Comparison of ENCODE assay signal across 14 cellular contexts in the genomic region with DNA sequence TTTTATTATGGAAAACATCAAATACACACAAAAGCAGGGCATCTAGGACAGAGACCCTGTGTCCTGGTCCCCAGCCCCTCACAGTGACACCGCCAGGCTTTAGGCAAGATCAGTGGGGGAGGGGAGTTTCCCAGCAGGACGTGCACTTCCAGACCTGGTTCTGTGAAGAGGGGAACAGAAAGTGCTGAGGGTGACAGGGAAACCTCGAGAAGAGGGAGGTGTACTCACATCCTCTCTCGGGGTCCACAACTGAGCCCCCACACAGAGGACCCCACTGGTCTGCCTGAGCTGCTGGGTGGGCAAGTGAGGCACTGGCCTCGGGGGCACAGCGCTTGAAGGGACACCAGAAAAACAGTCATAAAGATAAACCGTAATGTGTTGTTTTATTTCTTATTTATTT. TPM values are rescaled to one million over a fixed set of nuclear protein-coding genes. Genes with fewer than 3 reads are reported as not detected.
DNase-seq lines count a peak whose midpoint lies in the region; ATAC-seq and TF ChIP-seq lines count a peak whose summit lies in the region.
"Had no signal": no experiment of that assay in that cellular context is flagged by ENCODE, and none has a peak within 500 bp of the region (broad histone marks: within the 10 kb centered on the region; RNA-seq: fewer than 3 reads in every experiment).

No MANE protein-coding gene starts in this region.

- no peak for TF ChIP-seq POLR2A in IMR-90 (IDR thresholded peaks at IDR 0.05; ENCODE audit: low read depth, low read length)

- intact Hi-C loops in IMR-90 (cut with micrococcal nuclease): no loop called here
- intact Hi-C loops in activated T-helper 2 cell treated with anti-CD3 and anti-CD28 coated beads, Interferon-gamma antibody, Interleukin-2, Interleukin-4, amounts not matched to agents 10 μg/mL and 5 μg/mL and 100 μg/mL, durations not matched to agents 14 hours and 24 hours and 36 hours (cut with micrococcal nuclease): loop anchor here (1.0 kb wide), 3 partner anchors 8 to 55 kb away; a partner anchor contains a TSS

- H2AK5ac ChIP-seq in IMR-90 (ENCODE audit: low read depth, low read length): no peak overlapping the region

- TF ChIP-seq CTCF in IMR-90 (conservative IDR thresholded peaks at IDR 0.05; ENCODE audit: low read depth, low read length): no peak
- TF ChIP-seq CTCF in osteoblast (IDR thresholded peaks at IDR 0.05; ENCODE audit: extremely low read depth, low read depth, low read length): no peak
- no peak for TF ChIP-seq CTCF in GM13976 (IDR thresholded peaks at IDR 0.05; ENCODE audit: borderline replicate concordance, control extremely low read depth, extremely low read depth, insufficient read depth, missing control alignments)

- no peak overlapping the region for H2BK5ac ChIP-seq in IMR-90 (ENCODE audit: low read depth, low read length, poor library complexity, severe bottlenecking)

- no peak overlapping the region for H3K18ac ChIP-seq in IMR-90 (ENCODE audit: low read depth, low read length)

- H3K27ac ChIP-seq in IMR-90 (ENCODE audit: insufficient read depth, low read length) (no peak overlapping the region), osteoblast (ENCODE audit: low read depth, low read length) (no peak overlapping the region)
- H3K27ac ChIP-seq: psoas muscle had no signal

- H3K27me3 ChIP-seq in IMR-90 (ENCODE audit: control insufficient read depth, insufficient read depth, low read length) (no peaks in the 10 kb centered on the region), osteoblast (ENCODE audit: insufficient read depth, low read length) (no peaks in the 10 kb centered on the region)

- dilution Hi-C loops in IMR-90 (cut with HindIII; ENCODE audit: low sequenced_read_pairs, unreplicated experiment): no loop called here

- no peak for ATAC-seq in IMR-90 (ENCODE audit: low read depth)
- no peak for ATAC-seq in GM21737 (IDR thresholded peaks at IDR 0.05; ENCODE audit: unreplicated experiment)
- ATAC-seq: HepG2, psoas muscle had no signal

- H4K20me1 ChIP-seq in IMR-90 (ENCODE audit: insufficient read depth, low read length) (no peaks in the 10 kb centered on the region), osteoblast (ENCODE audit: insufficient read depth, low read length) (no peaks in the 10 kb centered on the region)

- no peak overlapping the region for H3K4me3 Mint-ChIP-seq in activated CD4-positive, alpha-beta T cell treated with anti-CD3 and anti-CD28 coated beads, Interleukin-2, amount 10 ng/mL, durations not matched to agents 7 days and 5 days
- H3K4me3 Mint-ChIP-seq in activated T-helper 2 cell treated with anti-CD3 and anti-CD28 coated beads, Interferon-gamma antibody, Interleukin-2, Interleukin-4, amounts not matched to agents 10 μg/mL and 5 μg/mL and 100 μg/mL, durations not matched to agents 14 hours and 24 hours and 36 hours (ENCODE audit: low read depth): no peak overlapping the region

- DNase-seq in activated CD4-positive, alpha-beta T cell treated with anti-CD3 and anti-CD28 coated beads, Interleukin-2, amount 10 ng/mL, durations not matched to agents 7 days and 5 days: no peak
- DNase-seq in activated CD4-positive, alpha-beta T cell treated with anti-CD3 and anti-CD28 coated beads, Interleukin-2, amount 50 U/mL, for 1 hour: no peak
- DNase-seq in IMR-90 (no peak), osteoblast (ENCODE audit: insufficient read length, low spot score, missing footprints) (peak; percentile 49), GM13976 (ENCODE audit: low spot score) (no peak), NCI-H1694 (lab: John Stamatoyannopoulos, UW) (no peak)
- DNase-seq in activated T-helper 2 cell treated with anti-CD3 and anti-CD28 coated beads, Interferon-gamma antibody, Interleukin-2, Interleukin-4, amounts not matched to agents 10 μg/mL and 5 μg/mL and 100 μg/mL, durations not matched to agents 14 hours and 24 hours and 36 hours (ENCODE audit: low spot score): no peak
- DNase-seq: caudate nucleus, DND-41, NCI-H526, SHP77 had no signal

- no peak overlapping the region; the same call in 1 of the 2 replicates for H3K23ac ChIP-seq in IMR-90 (ENCODE audit: low read depth, low read length)

- peak overlapping the region; percentile 16 for H2AK9ac ChIP-seq in IMR-90 (replicated peaks; ENCODE audit: low read depth, low read length, poor library complexity)

- no peak overlapping the region for H2AFZ ChIP-seq in IMR-90 (replicated peaks; ENCODE audit: low read length, poor library complexity)
- no peak overlapping the region for H2AFZ ChIP-seq in osteoblast (ENCODE audit: low read length)

- in situ Hi-C loops in IMR-90 (cut with MboI; ENCODE audit: low sequenced_read_pairs): no loop called here
- in situ Hi-C loops in GM13976 (cut with MboI; ENCODE audit: low sequenced_read_pairs, unreplicated experiment): no loop called here

- H3K36me3 Mint-ChIP-seq in activated CD4-positive, alpha-beta T cell treated with anti-CD3 and anti-CD28 coated beads, Interleukin-2, amount 10 ng/mL, durations not matched to agents 7 days and 5 days (ENCODE audit: low read depth): peaks cover 22% of the 10 kb centered on the region
- peaks cover 36% of the 10 kb centered on the region for H3K36me3 Mint-ChIP-seq in activated T-helper 2 cell treated with anti-CD3 and anti-CD28 coated beads, Interferon-gamma antibody, Interleukin-2, Interleukin-4, amounts not matched to agents 10 μg/mL and 5 μg/mL and 100 μg/mL, durations not matched to agents 14 hours and 24 hours and 36 hours (ENCODE audit: low read depth)

- H4K91ac ChIP-seq in IMR-90 (ENCODE audit: insufficient read depth, low read depth, low read length): no peak overlapping the region

- no peaks in the 10 kb centered on the region for H3K79me1 ChIP-seq in IMR-90 (ENCODE audit: low read depth in 1 of 2, low read length in 2 of 2)

- no CpG with 5 or more reads among the region's 7 CpGs for WGBS in IMR-90 (ENCODE audit: extremely low coverage in 2 of 2, insufficient read length in 1 of 2), 2 experiments

- BruUV-seq in IMR-90 (replicated peaks; lab: Mats Ljungman, UMichigan): no TSS peak

- H3K4me2 ChIP-seq in IMR-90 (ENCODE audit: low read depth, low read length): no peak overlapping the region
- no peak overlapping the region for H3K4me2 ChIP-seq in osteoblast (ENCODE audit: insufficient read depth, low read length)

- no peak overlapping the region for H4K5ac ChIP-seq in IMR-90 (ENCODE audit: low read depth, low read length)

- H3K56ac ChIP-seq in IMR-90 (ENCODE audit: extremely low read depth, insufficient read depth, low read length): no peak overlapping the region

- H3K9me3 ChIP-seq in IMR-90 (ENCODE audit: control insufficient read depth, insufficient read depth, low read length) (no peaks in the 10 kb centered on the region; the same call in none of the 2 replicates), osteoblast (ENCODE audit: low read depth, low read length) (no peaks in the 10 kb centered on the region)
- H3K9me3 ChIP-seq: psoas muscle had no signal

- POLR2A ChIA-PET in activated CD4-positive, alpha-beta T cell treated with anti-CD3 and anti-CD28 coated beads, Interleukin-2, amount 10 ng/mL, durations not matched to agents 7 days and 5 days (lab: Charles Lee): no interaction called here
- POLR2A ChIA-PET in IMR-90 (lab: Charles Lee; ENCODE audit: unreplicated experiment): no interaction called here

- H3K79me2 ChIP-seq in osteoblast (ENCODE audit: insufficient read depth, low read length): no peaks in the 10 kb centered on the region

- no peaks in the 10 kb centered on the region for H3K27me3 Mint-ChIP-seq in activated CD4-positive, alpha-beta T cell treated with anti-CD3 and anti-CD28 coated beads, Interleukin-2, amount 10 ng/mL, durations not matched to agents 7 days and 5 days
- H3K27me3 Mint-ChIP-seq in activated T-helper 2 cell treated with anti-CD3 and anti-CD28 coated beads, Interferon-gamma antibody, Interleukin-2, Interleukin-4, amounts not matched to agents 10 μg/mL and 5 μg/mL and 100 μg/mL, durations not matched to agents 14 hours and 24 hours and 36 hours (ENCODE audit: low read depth): no peaks in the 10 kb centered on the region

- peaks cover 10% of the 10 kb centered on the region for H3K9me3 Mint-ChIP-seq in activated CD4-positive, alpha-beta T cell treated with anti-CD3 and anti-CD28 coated beads, Interleukin-2, amount 10 ng/mL, durations not matched to agents 7 days and 5 days
- peaks cover 11% of the 10 kb centered on the region for H3K9me3 Mint-ChIP-seq in activated T-helper 2 cell treated with anti-CD3 and anti-CD28 coated beads, Interferon-gamma antibody, Interleukin-2, Interleukin-4, amounts not matched to agents 10 μg/mL and 5 μg/mL and 100 μg/mL, durations not matched to agents 14 hours and 24 hours and 36 hours

- TF ChIP-seq RAD21 in IMR-90 (IDR thresholded peaks at IDR 0.05; ENCODE audit: low read length): no peak

- no peak overlapping the region for H3K9ac ChIP-seq in IMR-90 (ENCODE audit: low read depth, low read length)

- no peak overlapping the region for H2BK15ac ChIP-seq in IMR-90 (ENCODE audit: low read depth, low read length)

- H4K8ac ChIP-seq in IMR-90 (ENCODE audit: low read depth in 2 of 2, low read length in 2 of 2): no peak overlapping the region

- H3K36me3 ChIP-seq in IMR-90 (ENCODE audit: control insufficient read depth, insufficient read depth, low read length) (no peaks in the 10 kb centered on the region), osteoblast (ENCODE audit: insufficient read depth, low read length) (no peaks in the 10 kb centered on the region)

- peak overlapping the region; percentile 96 for H3K27ac Mint-ChIP-seq in activated CD4-positive, alpha-beta T cell treated with anti-CD3 and anti-CD28 coated beads, Interleukin-2, amount 10 ng/mL, durations not matched to agents 7 days and 5 days
- peak overlapping the region; percentile 77 for H3K27ac Mint-ChIP-seq in activated T-helper 2 cell treated with anti-CD3 and anti-CD28 coated beads, Interferon-gamma antibody, Interleukin-2, Interleukin-4, amounts not matched to agents 10 μg/mL and 5 μg/mL and 100 μg/mL, durations not matched to agents 14 hours and 24 hours and 36 hours

- H2BK120ac ChIP-seq in IMR-90 (ENCODE audit: low read depth, low read length): no peak overlapping the region

- no peak overlapping the region for H3K4me3 ChIP-seq in IMR-90 (ENCODE audit: insufficient read depth, low read depth, low read length)
- no peak overlapping the region for H3K4me3 ChIP-seq in osteoblast (ENCODE audit: insufficient read depth, low read length)
- H3K4me3 ChIP-seq: psoas muscle had no signal

- CTCF ChIA-PET in activated CD4-positive, alpha-beta T cell treated with anti-CD3 and anti-CD28 coated beads, Interleukin-2, amount 10 ng/mL, durations not matched to agents 7 days and 5 days (lab: Charles Lee): interaction anchor here (0.6 to 5.2 kb wide), 3 partner anchors 34 to 54 kb away, joined by 3 to 29 read pairs (median 3); no protein-coding TSS in a partner anchor
- CTCF ChIA-PET in IMR-90 (lab: Yijun Ruan, JAX): no interaction called here

- no peaks in the 10 kb centered on the region for H3K4me1 ChIP-seq in IMR-90 (ENCODE audit: control insufficient read depth, insufficient read depth, low read length)
- H3K4me1 ChIP-seq in osteoblast (ENCODE audit: insufficient read depth, low read length): peaks cover 9% of the 10 kb centered on the region
- H3K4me1 ChIP-seq: psoas muscle had no signal

- H2BK20ac ChIP-seq in IMR-90 (ENCODE audit: low read depth, low read length): no peak overlapping the region

- H3K14ac ChIP-seq in IMR-90 (replicated peaks; ENCODE audit: low read depth, low read length): no peak overlapping the region

- peaks cover 61% of the 10 kb centered on the region for H3K4me1 Mint-ChIP-seq in activated CD4-positive, alpha-beta T cell treated with anti-CD3 and anti-CD28 coated beads, Interleukin-2, amount 10 ng/mL, durations not matched to agents 7 days and 5 days
- H3K4me1 Mint-ChIP-seq in activated T-helper 2 cell treated with anti-CD3 and anti-CD28 coated beads, Interferon-gamma antibody, Interleukin-2, Interleukin-4, amounts not matched to agents 10 μg/mL and 5 μg/mL and 100 μg/mL, durations not matched to agents 14 hours and 24 hours and 36 hours (ENCODE audit: low read depth): peaks cover 55% of the 10 kb centered on the region

- H3K4ac ChIP-seq in IMR-90 (ENCODE audit: low read depth, low read length): no peak overlapping the region

- no peaks in the 10 kb centered on the region for H3K9me1 ChIP-seq in IMR-90 (ENCODE audit: insufficient read depth, low read length)

RNA-seq across cellular contexts. Expression of a gene that starts 4.4 kb away (rescaled TPM):
- 1 to 10 TPM; 4.1 to 5.1 TPM for total RNA-seq in activated CD4-positive, alpha-beta T cell treated with anti-CD3 and anti-CD28 coated beads, Interleukin-2, amount 10 ng/mL, durations not matched to agents 7 days and 5 days
- total RNA-seq in IMR-90 (2012; rRNA removed) (0.28 TPM in 1 of 2 replicates, not detected in the other), osteoblast (1.1 and 1.5 TPM in 2 replicates)
- polyA plus RNA-seq in IMR-90 (2012; rRNA removed): 0.31 and 0.42 TPM in 2 replicates
- polyA plus RNA-seq in IMR-90 (2012; cell fraction: cytosol; rRNA removed): 0.08 and 0.20 TPM in 2 replicates
- 1.8 and 5.2 TPM in 2 replicates for polyA plus RNA-seq in IMR-90 (2012; cell fraction: nucleus; rRNA removed; ENCODE audit: low replicate concordance)
- 24.9 and 27.4 TPM in 2 replicates for total RNA-seq in activated T-helper 2 cell treated with anti-CD3 and anti-CD28 coated beads, Interferon-gamma antibody, Interleukin-2, Interleukin-4, amounts not matched to agents 10 μg/mL and 5 μg/mL and 100 μg/mL, durations not matched to agents 14 hours and 24 hours and 36 hours

RNA-seq across cellular contexts. Expression of a gene that starts 34.3 kb away (rescaled TPM):
- 10 to 100 TPM; 40.5 to 58.6 TPM for total RNA-seq in activated CD4-positive, alpha-beta T cell treated with anti-CD3 and anti-CD28 coated beads, Interleukin-2, amount 10 ng/mL, durations not matched to agents 7 days and 5 days
- total RNA-seq in IMR-90 (2012; rRNA removed) (5.6 and 6.3 TPM in 2 replicates), osteoblast (21.0 and 22.1 TPM in 2 replicates)
- 20.9 and 27.4 TPM in 2 replicates for polyA plus RNA-seq in IMR-90 (2012; rRNA removed)
- 11.6 and 19.3 TPM in 2 replicates for polyA plus RNA-seq in IMR-90 (2012; cell fraction: cytosol; rRNA removed)
- 72.5 and 181 TPM in 2 replicates for polyA plus RNA-seq in IMR-90 (2012; cell fraction: nucleus; rRNA removed; ENCODE audit: low replicate concordance)
- total RNA-seq in activated T-helper 2 cell treated with anti-CD3 and anti-CD28 coated beads, Interferon-gamma antibody, Interleukin-2, Interleukin-4, amounts not matched to agents 10 μg/mL and 5 μg/mL and 100 μg/mL, durations not matched to agents 14 hours and 24 hours and 36 hours: 49.6 and 51.1 TPM in 2 replicates

RNA-seq across cellular contexts. Expression of a gene that starts 52.6 kb away (rescaled TPM):
- total RNA-seq in activated CD4-positive, alpha-beta T cell treated with anti-CD3 and anti-CD28 coated beads, Interleukin-2, amount 10 ng/mL, durations not matched to agents 7 days and 5 days: 100 to 1,000 TPM; 118 to 122 TPM
- 3.8 and 3.9 TPM in 2 replicates for total RNA-seq in IMR-90 (2012; rRNA removed)
- 15.9 and 18.7 TPM in 2 replicates for polyA plus RNA-seq in IMR-90 (2012; rRNA removed)
- 10.5 and 25.6 TPM in 2 replicates for polyA plus RNA-seq in IMR-90 (2012; cell fraction: cytosol; rRNA removed)
- polyA plus RNA-seq in IMR-90 (2012; cell fraction: nucleus; rRNA removed; ENCODE audit: low replicate concordance): 31.4 and 92.4 TPM in 2 replicates
- total RNA-seq in activated T-helper 2 cell treated with anti-CD3 and anti-CD28 coated beads, Interferon-gamma antibody, Interleukin-2, Interleukin-4, amounts not matched to agents 10 μg/mL and 5 μg/mL and 100 μg/mL, durations not matched to agents 14 hours and 24 hours and 36 hours: 67.3 and 71.3 TPM in 2 replicates
- total RNA-seq in osteoblast: 13.0 and 14.7 TPM in 2 replicates
